Comparison of ENCODE assay signal across 8 cellular contexts in the genomic region with DNA sequence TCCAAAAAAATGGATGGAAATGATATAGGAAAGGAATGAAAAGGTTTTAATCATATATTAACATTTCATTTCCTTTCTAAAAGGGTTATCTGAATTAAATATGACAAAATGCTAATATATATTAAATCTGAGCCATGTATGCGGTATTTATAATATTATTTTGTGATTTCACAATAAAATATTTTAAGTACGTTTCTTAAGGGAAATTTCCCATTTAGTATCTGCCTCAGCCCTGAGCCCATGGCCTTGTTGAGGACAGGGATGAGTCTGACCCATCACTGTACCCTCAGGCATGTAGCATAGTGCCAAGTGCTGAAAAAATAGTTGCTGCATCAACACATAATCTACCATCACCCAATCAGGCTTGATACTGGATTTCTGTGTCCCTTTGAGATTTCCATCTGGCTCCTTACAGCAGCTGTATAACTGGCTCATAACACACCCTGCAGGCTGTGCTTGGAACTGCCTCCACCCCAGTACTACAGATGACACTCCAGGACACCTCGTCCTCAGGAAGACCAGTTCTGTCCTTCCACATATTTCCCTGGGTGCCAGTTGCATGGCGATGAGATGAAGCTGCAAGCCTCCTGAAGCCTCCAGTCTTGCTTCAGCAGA.
DNase-seq lines count a peak whose midpoint lies in the region; ATAC-seq and TF ChIP-seq lines count a peak whose summit lies in the region.

No MANE protein-coding gene starts in this region.

- ATAC-seq in GM21367 (IDR thresholded peaks at IDR 0.05; ENCODE audit: unreplicated experiment) (peak; percentile 68), GM21717 (IDR thresholded peaks at IDR 0.05; ENCODE audit: unreplicated experiment) (no peak)

- no peak overlapping the region for H3K4me3 ChIP-seq in choroid plexus epithelial cell (ENCODE audit: low read depth, low read length)

- peak; percentile 52 for TF ChIP-seq CTCF in choroid plexus epithelial cell (conservative IDR thresholded peaks at IDR 0.05; ENCODE audit: low read depth, low read length)

- DNase-seq in ELF-1 (ENCODE audit: low read depth, low spot score), result peak; percentile 58
- peak; percentile 43 for DNase-seq in MV-4-11 (lab: John Stamatoyannopoulos, UW)
- DNase-seq in choroid plexus epithelial cell (ENCODE audit: low read depth), result peak; percentile 17
- peak; percentile 3 to 18 (median 14) for DNase-seq in stimulated activated CD4-positive, alpha-beta T cell treated with anti-CD3 and anti-CD28 coated beads, Interleukin-12 subunit alpha, Interleukin-12 subunit beta, amount 100 ng/mL, for 48 hours (ENCODE audit: low read depth in 2 of 3, low spot score in 1 of 3)
- DNase-seq in cortex of kidney (lab: John Stamatoyannopoulos, UW), result no peak
- no peak for DNase-seq in NCI-H1105 (lab: John Stamatoyannopoulos, UW)

Comparison
In these comparisons a context has a peak if more than half of its experiments do, and no peak if none do; other contexts are left out.
1. DNase-seq: peak in ELF-1 (single experiment), MV-4-11 (single experiment), choroid plexus epithelial cell (single experiment) and stimulated activated CD4-positive, alpha-beta T cell treated with anti-CD3 and anti-CD28 coated beads, Interleukin-12 subunit alpha, Interleukin-12 subunit beta, amount 100 ng/mL, for 48 hours (3 of 3); none in cortex of kidney (single experiment) and NCI-H1105 (single experiment).